In genomic region chr14:68814376-68815287, GRCh38 we compare ENCODE assay signal across 8 cellular contexts. TPM values are rescaled to one million over a fixed set of nuclear protein-coding genes. Genes with fewer than 3 reads are reported as not detected.
DNase-seq lines count a peak whose midpoint lies in the region; ATAC-seq and TF ChIP-seq lines count a peak whose summit lies in the region.

No MANE protein-coding gene starts in this region.

- H3K27ac Mint-ChIP-seq in T-cell = peak overlapping the region; percentile 97 to 98

- ATAC-seq in Right ventricle myocardium superior (ENCODE audit: poor library complexity) = peak; percentile 4
- ATAC-seq in HG03159 (IDR thresholded peaks at IDR 0.05; ENCODE audit: unreplicated experiment) = peak; percentile 50
- peak; percentile 25 to 41 (median 34) for ATAC-seq in T-cell (replicated peaks in 1 of 4)
- peak; percentile 2 for ATAC-seq in left lung
- ATAC-seq in stimulated activated naive CD8-positive, alpha-beta T cell treated with anti-CD3 and anti-CD28 coated beads, Interleukin-15, Interleukin-2, amounts not matched to agents 100 U/mL and 50 U/mL, for 24 hours = peak; percentile 6
- no peak for ATAC-seq in GM21723 (IDR thresholded peaks at IDR 0.05; ENCODE audit: unreplicated experiment)

- no peaks in the 10 kb centered on the region for H3K9me3 ChIP-seq in left lung

- peaks cover 32 to 53% of the 10 kb centered on the region in 2 donors for H3K4me1 ChIP-seq in left lung

- H3K27me3 ChIP-seq in left lung = no peaks in the 10 kb centered on the region

- POLR2A ChIA-PET in T-cell (lab: Charles Lee) = interaction anchor here (0.5 to 2.9 kb wide), 15 partner anchors 8 to 1495 kb away, joined by 3 to 26 read pairs (median 4); partner anchors contain the start of gene ZFP36L1 (in 2 of the 2)

- H3K4me3 Mint-ChIP-seq in T-cell = peak overlapping the region; percentile 79 to 89 (median 82)

- peak overlapping the region in 1 of 2 donors; percentile 47 for H3K4me3 ChIP-seq in left lung

- CTCF ChIA-PET in T-cell (lab: Charles Lee) = interaction anchor here (0.5 to 6.5 kb wide), 16 partner anchors 13 to 978 kb away, joined by 3 to 95 read pairs (median 4); partner anchors contain the start of gene ZFP36L1 (in 1 of the 2)

- H3K36me3 Mint-ChIP-seq in T-cell = no peaks in the 10 kb centered on the region

- H3K36me3 ChIP-seq in left lung = no peaks in the 10 kb centered on the region

- DNase-seq in Right ventricle myocardium superior = peak; percentile 68
- no peak for DNase-seq in cardiac septum (ENCODE audit: low spot score)
- DNase-seq in T-cell = peak in 32 of 34 experiments; percentile 40 to 74 (median 57)
- peak; percentile 65 for DNase-seq in central memory CD4-positive, alpha-beta T cell
- no peak for DNase-seq in left lung
- peak; percentile 70 for DNase-seq in stimulated activated naive CD8-positive, alpha-beta T cell treated with anti-CD3 and anti-CD28 coated beads, Interleukin-15, Interleukin-2, amounts not matched to agents 100 U/mL and 50 U/mL, for 24 hours

- no peak for TF ChIP-seq CTCF in left lung (IDR thresholded peaks at IDR 0.05)

- no peaks in the 10 kb centered on the region for H3K27me3 Mint-ChIP-seq in T-cell

- intact Hi-C loops in Right ventricle myocardium superior (cut with DNase I) = loop anchor here (2.0 to 10.0 kb wide), 2 partner anchors 420 to 566 kb away; no protein-coding TSS in a partner anchor
- intact Hi-C loops in cardiac septum (cut with DNase I) = loop anchor here (1.0 to 10.0 kb wide), 4 partner anchors 18 to 977 kb away; no protein-coding TSS in a partner anchor
- intact Hi-C loops in left lung (cut with DNase I) = loop anchor here in 1 of 2 donors (5.0 to 10.0 kb wide), 2 partner anchors 570 to 872 kb away; no protein-coding TSS in a partner anchor

- no peaks in the 10 kb centered on the region for H3K9me3 Mint-ChIP-seq in T-cell

- H3K4me1 Mint-ChIP-seq in T-cell = peaks cover 66 to 84% (median 71%) of the 10 kb centered on the region in 3 donors

- peak overlapping the region; percentile 99 to 100 for H3K27ac ChIP-seq in left lung

RNA-seq across cellular contexts. Expression of gene ZFP36L1, which starts 21.8 kb away (rescaled TPM):
- total RNA-seq in Right ventricle myocardium superior (45.5 TPM), cardiac septum (69.2 TPM), T-cell (100 to 1,000 TPM; 123 to 253 (median 233) TPM), left lung (100 to 1,000 TPM; 292 to 395 TPM)

Comparison
In these comparisons a context has a peak if more than half of its experiments do, and no peak if none do; other contexts are left out.
1. DNase-seq: peak in Right ventricle myocardium superior (single experiment), T-cell (32 of 34), central memory CD4-positive, alpha-beta T cell (single experiment) and stimulated activated naive CD8-positive, alpha-beta T cell treated with anti-CD3 and anti-CD28 coated beads, Interleukin-15, Interleukin-2, amounts not matched to agents 100 U/mL and 50 U/mL, for 24 hours (single experiment); none in cardiac septum (single experiment) and left lung (0 of 2).